Comparison of ENCODE assay signal across 8 cellular contexts in the genomic region with DNA sequence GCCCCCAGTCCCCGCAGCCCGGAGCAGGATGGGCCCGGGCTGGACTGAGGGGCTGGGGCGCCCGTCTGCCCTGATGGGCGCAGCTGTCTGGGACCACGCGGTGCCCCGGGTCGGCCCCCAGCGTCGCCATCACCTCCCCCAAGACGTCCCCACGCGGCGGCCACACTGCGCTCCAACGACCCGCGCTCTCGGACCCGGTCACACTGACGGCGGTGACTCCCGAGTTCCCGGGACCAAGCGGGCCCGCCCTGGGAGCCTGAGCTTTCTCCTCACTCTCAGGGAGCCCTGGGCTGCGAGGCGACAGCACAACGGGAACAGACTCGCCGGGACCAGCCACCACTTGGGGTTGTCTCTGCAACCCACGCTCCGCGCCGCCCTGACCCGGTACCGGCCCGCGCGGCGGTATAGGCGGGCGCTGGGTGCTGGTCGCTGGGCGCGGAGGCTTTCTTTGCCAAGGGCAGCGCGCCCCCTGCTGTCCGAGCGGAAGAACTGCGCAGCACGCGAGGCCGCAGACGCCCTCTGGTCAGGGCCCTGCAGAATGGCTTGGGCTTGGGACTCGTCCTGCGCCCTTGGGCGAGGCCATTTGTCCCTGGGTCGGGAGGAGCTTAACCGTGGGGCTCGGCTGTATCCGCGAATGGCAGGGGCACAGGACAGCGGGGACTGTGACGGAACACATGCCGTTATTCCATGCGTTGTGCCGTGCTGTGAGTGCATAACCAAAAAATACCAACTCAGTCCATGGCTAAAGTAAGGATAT. TPM values are rescaled to one million over a fixed set of nuclear protein-coding genes. Genes with fewer than 3 reads are reported as not detected.
DNase-seq lines count a peak whose midpoint lies in the region; ATAC-seq, FAIRE-seq and TF ChIP-seq lines count a peak whose summit lies in the region.

No MANE protein-coding gene starts in this region.

- H3K27me3 Mint-ChIP-seq in mesothelial cell of epicardium (ENCODE audit: low read depth) = peaks cover 22% of the 10 kb centered on the region

- H3K36me3 ChIP-seq in BE2C (no peaks in the 10 kb centered on the region), endothelial cell of umbilical vein (ENCODE audit: control insufficient read depth in 2 of 2, extremely low read depth in 1 of 2, insufficient read depth in 2 of 2, low read length in 2 of 2) (no peaks in the 10 kb centered on the region)

- peaks cover 14% of the 10 kb centered on the region for H3K4me1 Mint-ChIP-seq in mesothelial cell of epicardium

- H2AFZ ChIP-seq in endothelial cell of umbilical vein (ENCODE audit: low read depth, low read length) = peak overlapping the region; percentile 99

- FAIRE-seq in endothelial cell of umbilical vein (lab: Jason Lieb, UNC) = peak; percentile 79

- H3K9ac ChIP-seq in endothelial cell of umbilical vein (replicated peaks; ENCODE audit: extremely low read depth, insufficient read depth, low read length) = peak overlapping the region; percentile 59

- H4K20me1 ChIP-seq in endothelial cell of umbilical vein (replicated peaks; ENCODE audit: control insufficient read depth, extremely low read depth, insufficient read depth, low read length) = no peaks in the 10 kb centered on the region

- no peaks in the 10 kb centered on the region for H3K27me3 ChIP-seq in BE2C
- peaks cover 5 to 7% of the 10 kb centered on the region in 2 experiments for H3K27me3 ChIP-seq in endothelial cell of umbilical vein (ENCODE audit: control insufficient read depth in 2 of 2, insufficient read depth in 2 of 2, low read length in 2 of 2)

- POLR2A ChIA-PET in endothelial cell of umbilical vein (lab: Charles Lee) = no interaction called here

- peak overlapping the region; percentile 70 for H3K4me3 Mint-ChIP-seq in mesothelial cell of epicardium

- dilution Hi-C loops in endothelial cell of umbilical vein (cut with MboI; ENCODE audit: extremely low pct_ligation_motif_present, low sequenced_read_pairs) = no loop called here

- H3K9me3 ChIP-seq in BE2C (no peaks in the 10 kb centered on the region), endothelial cell of umbilical vein (replicated peaks; ENCODE audit: control insufficient read depth, insufficient read depth, low read length) (no peaks in the 10 kb centered on the region)

- no peak overlapping the region for H3K27ac ChIP-seq in endothelial cell of umbilical vein (ENCODE audit: insufficient read depth, low read depth, low read length)

- ATAC-seq in GM19043 (IDR thresholded peaks at IDR 0.05; ENCODE audit: low read depth, unreplicated experiment) = peak; percentile 64
- ATAC-seq in HG03457 (IDR thresholded peaks at IDR 0.05; ENCODE audit: unreplicated experiment) = peak; percentile 70

- CTCF ChIA-PET in endothelial cell of umbilical vein (lab: Charles Lee) = interaction anchor here (0.6 to 9.8 kb wide), 31 partner anchors 9 to 385 kb away, joined by 3 to 159 read pairs (median 4); a partner anchor contains a TSS

- H3K4me1 ChIP-seq in BE2C = no peaks in the 10 kb centered on the region
- H3K4me1 ChIP-seq in endothelial cell of umbilical vein (ENCODE audit: control insufficient read depth, extremely low read depth, insufficient read depth, low read length) = peaks cover 2% of the 10 kb centered on the region

- TF ChIP-seq CTCF in BE2C (IDR thresholded peaks at IDR 0.05; ENCODE audit: low read depth, low read length) (peak; percentile 64), endothelial cell of umbilical vein (IDR thresholded peaks at IDR 0.05; ENCODE audit: extremely low read depth in 1 of 2, insufficient read depth in 1 of 2, low read depth in 1 of 2, low read length in 2 of 2) (peak; percentile 97 to 99), mesothelial cell of epicardium (IDR thresholded peaks at IDR 0.05; ENCODE audit: unreplicated experiment) (peak; percentile 100)

- no peak for TF ChIP-seq POLR2A in endothelial cell of umbilical vein (IDR thresholded peaks at IDR 0.05; ENCODE audit: low read depth, low read length)

- intact Hi-C loops in endothelial cell of umbilical vein (cut with micrococcal nuclease) = loop anchor here (1.0 to 5.0 kb wide), 6 partner anchors 44 to 384 kb away; a partner anchor contains a TSS

- no peaks in the 10 kb centered on the region for H3K36me3 Mint-ChIP-seq in mesothelial cell of epicardium

- H3K4me3 ChIP-seq in BE2C (ENCODE audit: low read depth, low read length) (peak overlapping the region; percentile 41), endothelial cell of umbilical vein (replicated peaks in 1 of 3; ENCODE audit: insufficient read depth in 1 of 3, low read depth in 1 of 3, low read length in 3 of 3) (peak overlapping the region in 2 of 3 experiments; percentile 52 to 57)

- BruUV-seq in endothelial cell of umbilical vein (replicated peaks; lab: Mats Ljungman, UMichigan) = no TSS peak

- DNase-seq in BE2C (peak; percentile 55), NOMO-1 treated with DMSO at 0.1 percent for 48 hours (lab: John Stamatoyannopoulos, UW; ENCODE audit: unreplicated experiment) (peak; percentile 52), endothelial cell of umbilical vein (ENCODE audit: low read depth, low spot score) (peak; percentile 70), mesothelial cell of epicardium (ENCODE audit: low spot score in 2 of 2, unreplicated experiment in 2 of 2) (peak; percentile 68 to 87)
- peak; percentile 79 for DNase-seq in activated CD8-positive, alpha-beta memory T cell treated with anti-CD3 and anti-CD28 coated beads, Interleukin-2, amount 50 U/mL, for 4 hours
- DNase-seq in stimulated activated CD8-positive, alpha-beta memory T cell treated with anti-CD3 and anti-CD28 coated beads, Interleukin-15, amount 100 ng/mL, for 1 hour (ENCODE audit: low read depth) = peak; percentile 35

- no peaks in the 10 kb centered on the region for H3K9me3 Mint-ChIP-seq in mesothelial cell of epicardium

- H3K79me2 ChIP-seq in endothelial cell of umbilical vein (ENCODE audit: control insufficient read depth, insufficient read depth, low read length) = no peaks in the 10 kb centered on the region

- peak overlapping the region; percentile 86 for H3K4me2 ChIP-seq in endothelial cell of umbilical vein (ENCODE audit: insufficient read depth, low read length)

- H3K9me1 ChIP-seq in endothelial cell of umbilical vein (replicated peaks; ENCODE audit: control insufficient read depth, extremely low read depth, insufficient read depth, low read length) = no peaks in the 10 kb centered on the region

- H3K27ac Mint-ChIP-seq in mesothelial cell of epicardium = no peak overlapping the region

TF ChIP-seq in endothelial cell of umbilical vein, 7 proteins besides CTCF, POLR2A, EP300 and RAD21:
- TF ChIP-seq POLR2AphosphoS5 (IDR thresholded peaks at IDR 0.05; ENCODE audit: insufficient read depth, low read depth, low read length) (no peak), FOS (IDR thresholded peaks at IDR 0.05; ENCODE audit: borderline replicate concordance, insufficient read depth, low read length) (no peak), GATA2 (IDR thresholded peaks at IDR 0.05; ENCODE audit: insufficient read depth, insufficient read length, low read depth, low read length) (no peak), EZH2 (IDR thresholded peaks at IDR 0.05; ENCODE audit: borderline replicate concordance, low read depth, low read length, severe bottlenecking) (no peak), MYC (IDR thresholded peaks at IDR 0.05; ENCODE audit: low read depth, low read length) (no peak), JUN (IDR thresholded peaks at IDR 0.05; ENCODE audit: borderline replicate concordance, insufficient read depth, insufficient read length, low read depth) (no peak)
- TF ChIP-seq, protein P1, sequence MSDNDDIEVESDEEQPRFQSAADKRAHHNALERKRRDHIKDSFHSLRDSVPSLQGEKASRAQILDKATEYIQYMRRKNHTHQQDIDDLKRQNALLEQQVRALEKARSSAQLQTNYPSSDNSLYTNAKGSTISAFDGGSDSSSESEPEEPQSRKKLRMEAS (IDR thresholded peaks at IDR 0.05; ENCODE audit: insufficient read depth, insufficient read length) = no peak

RNA-seq across cellular contexts. Expression of a gene that starts 54.8 kb away (rescaled TPM):
- not detected for polyA plus RNA-seq in BE2C (2012; ENCODE audit: insufficient read depth, insufficient read length, low read depth)
- total RNA-seq in endothelial cell of umbilical vein (not detected in 2 replicates), mesothelial cell of epicardium (not detected in 3 replicates)
- polyA plus RNA-seq in endothelial cell of umbilical vein = not detected in 2 replicates
- not detected in 2 replicates for polyA plus RNA-seq in endothelial cell of umbilical vein (2011; cell fraction: cytosol; rRNA removed)
- polyA plus RNA-seq in endothelial cell of umbilical vein (2011; cell fraction: nucleus; rRNA removed) = not detected in 2 replicates
- polyA plus RNA-seq in endothelial cell of umbilical vein (2012) = not detected in 2 replicates
- polyA minus RNA-seq in endothelial cell of umbilical vein = not detected in 2 replicates
- not detected for polyA minus RNA-seq in endothelial cell of umbilical vein (2011; cell fraction: cytosol; rRNA and poly(A)+ RNA removed)
- polyA minus RNA-seq in endothelial cell of umbilical vein (2011; cell fraction: nucleus; rRNA and poly(A)+ RNA removed) = not detected in 2 replicates

RNA-seq across cellular contexts. Expression of a gene that starts 57.5 kb away (rescaled TPM):
- 1.2 TPM for polyA plus RNA-seq in BE2C (2012; ENCODE audit: insufficient read depth, insufficient read length, low read depth)
- total RNA-seq in endothelial cell of umbilical vein = 7.3 and 8.0 TPM in 2 replicates
- 5.9 and 6.1 TPM in 2 replicates for polyA plus RNA-seq in endothelial cell of umbilical vein
- 4.4 and 5.6 TPM in 2 replicates for polyA plus RNA-seq in endothelial cell of umbilical vein (2011; cell fraction: cytosol; rRNA removed)
- polyA plus RNA-seq in endothelial cell of umbilical vein (2011; cell fraction: nucleus; rRNA removed) = 5.6 and 7.8 TPM in 2 replicates
- 6.7 and 8.1 TPM in 2 replicates for polyA plus RNA-seq in endothelial cell of umbilical vein (2012)
- polyA minus RNA-seq in endothelial cell of umbilical vein = 2.2 and 4.9 TPM in 2 replicates
- polyA minus RNA-seq in endothelial cell of umbilical vein (2011; cell fraction: cytosol; rRNA and poly(A)+ RNA removed) = 111 TPM
- 2.1 and 3.1 TPM in 2 replicates for polyA minus RNA-seq in endothelial cell of umbilical vein (2011; cell fraction: nucleus; rRNA and poly(A)+ RNA removed)
- 29.9 to 30.6 TPM (median 30.4 TPM) in 3 replicates for total RNA-seq in mesothelial cell of epicardium
